Comparison of ENCODE assay signal across 1 cellular context in the genomic region with DNA sequence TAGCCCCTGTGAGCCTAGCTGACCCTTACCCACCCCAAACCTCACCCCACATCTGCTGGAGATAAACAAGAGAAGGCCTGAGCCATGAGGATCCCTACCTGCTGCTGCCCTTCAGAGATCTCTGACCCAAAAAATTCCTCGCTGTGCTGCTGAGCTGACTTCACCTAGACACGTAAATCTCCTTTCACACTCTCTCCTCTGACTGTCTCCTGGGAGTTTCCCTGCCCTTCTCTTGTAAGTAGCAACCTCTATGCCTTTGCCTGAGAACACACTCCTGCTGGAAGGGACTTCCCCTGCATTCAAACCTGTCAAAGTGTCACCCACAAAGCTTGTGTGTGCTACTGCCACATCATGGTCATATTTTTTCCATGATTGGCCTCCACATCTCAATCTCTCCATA.
TF ChIP-seq lines count a peak whose summit lies in the region.

No MANE protein-coding gene starts in this region.

TF ChIP-seq in GM12878, 131 proteins besides CTCF, POLR2A, EP300 and RAD21 (continued from another document):
- TF ChIP-seq, protein P1, sequence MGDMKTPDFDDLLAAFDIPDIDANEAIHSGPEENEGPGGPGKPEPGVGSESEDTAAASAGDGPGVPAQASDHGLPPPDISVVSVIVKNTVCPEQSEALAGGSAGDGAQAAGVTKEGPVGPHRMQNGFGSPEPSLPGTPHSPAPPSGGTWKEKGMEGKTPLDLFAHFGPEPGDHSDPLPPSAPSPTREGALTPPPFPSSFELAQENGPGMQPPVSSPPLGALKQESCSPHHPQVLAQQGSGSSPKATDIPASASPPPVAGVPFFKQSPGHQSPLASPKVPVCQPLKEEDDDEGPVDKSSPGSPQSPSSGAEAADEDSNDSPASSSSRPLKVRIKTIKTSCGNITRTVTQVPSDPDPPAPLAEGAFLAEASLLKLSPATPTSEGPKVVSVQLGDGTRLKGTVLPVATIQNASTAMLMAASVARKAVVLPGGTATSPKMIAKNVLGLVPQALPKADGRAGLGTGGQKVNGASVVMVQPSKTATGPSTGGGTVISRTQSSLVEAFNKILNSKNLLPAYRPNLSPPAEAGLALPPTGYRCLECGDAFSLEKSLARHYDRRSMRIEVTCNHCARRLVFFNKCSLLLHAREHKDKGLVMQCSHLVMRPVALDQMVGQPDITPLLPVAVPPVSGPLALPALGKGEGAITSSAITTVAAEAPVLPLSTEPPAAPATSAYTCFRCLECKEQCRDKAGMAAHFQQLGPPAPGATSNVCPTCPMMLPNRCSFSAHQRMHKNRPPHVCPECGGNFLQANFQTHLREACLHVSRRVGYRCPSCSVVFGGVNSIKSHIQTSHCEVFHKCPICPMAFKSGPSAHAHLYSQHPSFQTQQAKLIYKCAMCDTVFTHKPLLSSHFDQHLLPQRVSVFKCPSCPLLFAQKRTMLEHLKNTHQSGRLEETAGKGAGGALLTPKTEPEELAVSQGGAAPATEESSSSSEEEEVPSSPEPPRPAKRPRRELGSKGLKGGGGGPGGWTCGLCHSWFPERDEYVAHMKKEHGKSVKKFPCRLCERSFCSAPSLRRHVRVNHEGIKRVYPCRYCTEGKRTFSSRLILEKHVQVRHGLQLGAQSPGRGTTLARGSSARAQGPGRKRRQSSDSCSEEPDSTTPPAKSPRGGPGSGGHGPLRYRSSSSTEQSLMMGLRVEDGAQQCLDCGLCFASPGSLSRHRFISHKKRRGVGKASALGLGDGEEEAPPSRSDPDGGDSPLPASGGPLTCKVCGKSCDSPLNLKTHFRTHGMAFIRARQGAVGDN (IDR thresholded peaks at IDR 0.05), result no peak
- TF ChIP-seq NR2F1 (conservative IDR thresholded peaks at IDR 0.05) (peak; percentile 40; the same call in 1 of the 2 replicates), NR2C2 (IDR thresholded peaks at IDR 0.05; ENCODE audit: borderline replicate concordance, control insufficient read depth, insufficient read length, low read depth) (no peak), JUND (IDR thresholded peaks at IDR 0.05; ENCODE audit: low read depth, low read length) (no peak), IRF4 (IDR thresholded peaks at IDR 0.05; ENCODE audit: low read depth, low read length) (no peak), CHD4 (IDR thresholded peaks at IDR 0.05) (no peak), MEF2B (IDR thresholded peaks at IDR 0.05; ENCODE audit: partially characterized antibody, poor library complexity, severe bottlenecking) (peak; percentile 91)
